ENCODE assay signal across 15 cellular contexts in genomic region chr6:24897186-24897585, GRCh38. TPM values are rescaled to one million over a fixed set of nuclear protein-coding genes. Genes with fewer than 3 reads are reported as not detected.
DNase-seq lines count a peak whose midpoint lies in the region; ATAC-seq and TF ChIP-seq lines count a peak whose summit lies in the region.
"Had no signal": no experiment of that assay in that cellular context is flagged by ENCODE, and none has a peak within 500 bp of the region (broad histone marks: within the 10 kb centered on the region; RNA-seq: fewer than 3 reads in every experiment).

No MANE protein-coding gene starts in this region.

- H3K4me1 Mint-ChIP-seq in activated CD4-positive, alpha-beta T cell treated with anti-CD3 and anti-CD28 coated beads, Interleukin-2, amount 10 ng/mL, durations not matched to agents 24 days and 14 days: peaks cover 64% of the 10 kb centered on the region
- H3K4me1 Mint-ChIP-seq in activated naive CD8-positive, alpha-beta T cell treated with anti-CD3 and anti-CD28 coated beads, Interleukin-2, amount 10 ng/mL, durations not matched to agents 7 days and 5 days: peaks cover 73% of the 10 kb centered on the region
- peaks cover 41% of the 10 kb centered on the region for H3K4me1 Mint-ChIP-seq in nephron

- intact Hi-C loops in activated CD4-positive, alpha-beta T cell treated with anti-CD3 and anti-CD28 coated beads, Interleukin-2, amount 10 ng/mL, durations not matched to agents 24 days and 14 days (cut with micrococcal nuclease): no loop called here
- intact Hi-C loops in head of caudate nucleus (cut with DNase I): no loop called here

- H3K36me3 Mint-ChIP-seq in activated CD4-positive, alpha-beta T cell treated with anti-CD3 and anti-CD28 coated beads, Interleukin-2, amount 10 ng/mL, durations not matched to agents 24 days and 14 days (ENCODE audit: low read depth): peaks cover 62% of the 10 kb centered on the region
- H3K36me3 Mint-ChIP-seq in activated naive CD8-positive, alpha-beta T cell treated with anti-CD3 and anti-CD28 coated beads, Interleukin-2, amount 10 ng/mL, durations not matched to agents 7 days and 5 days: peaks cover 33% of the 10 kb centered on the region
- H3K36me3 Mint-ChIP-seq in nephron (ENCODE audit: low read depth): no peaks in the 10 kb centered on the region

- H3K4me3 Mint-ChIP-seq in activated CD4-positive, alpha-beta T cell treated with anti-CD3 and anti-CD28 coated beads, Interleukin-2, amount 10 ng/mL, durations not matched to agents 24 days and 14 days: no peak overlapping the region
- no peak overlapping the region for H3K4me3 Mint-ChIP-seq in activated naive CD8-positive, alpha-beta T cell treated with anti-CD3 and anti-CD28 coated beads, Interleukin-2, amount 10 ng/mL, durations not matched to agents 7 days and 5 days
- no peak overlapping the region for H3K4me3 Mint-ChIP-seq in nephron
- H3K4me3 Mint-ChIP-seq: activated naive CD4-positive, alpha-beta T cell treated with anti-CD3 and anti-CD28 coated beads, Interleukin-2, amount 10 ng/mL, durations not matched to agents 7 days and 5 days; GM23338 had no signal

- peak overlapping the region; percentile 3 for H3K27ac Mint-ChIP-seq in activated CD4-positive, alpha-beta T cell treated with anti-CD3 and anti-CD28 coated beads, Interleukin-2, amount 10 ng/mL, durations not matched to agents 24 days and 14 days
- H3K27ac Mint-ChIP-seq in activated naive CD8-positive, alpha-beta T cell treated with anti-CD3 and anti-CD28 coated beads, Interleukin-2, amount 10 ng/mL, durations not matched to agents 7 days and 5 days: peak overlapping the region; percentile 40
- H3K27ac Mint-ChIP-seq in nephron: peak overlapping the region; percentile 9 to 40 (median 36)
- H3K27ac Mint-ChIP-seq: activated naive CD4-positive, alpha-beta T cell treated with anti-CD3 and anti-CD28 coated beads, Interleukin-2, amount 10 ng/mL, durations not matched to agents 7 days and 5 days; GM23338 had no signal

- H3K9me3 Mint-ChIP-seq in activated CD4-positive, alpha-beta T cell treated with anti-CD3 and anti-CD28 coated beads, Interleukin-2, amount 10 ng/mL, durations not matched to agents 24 days and 14 days: no peaks in the 10 kb centered on the region
- no peaks in the 10 kb centered on the region for H3K9me3 Mint-ChIP-seq in activated naive CD8-positive, alpha-beta T cell treated with anti-CD3 and anti-CD28 coated beads, Interleukin-2, amount 10 ng/mL, durations not matched to agents 7 days and 5 days
- no peaks in the 10 kb centered on the region for H3K9me3 Mint-ChIP-seq in nephron
- H3K9me3 Mint-ChIP-seq: activated naive CD4-positive, alpha-beta T cell treated with anti-CD3 and anti-CD28 coated beads, Interleukin-2, amount 10 ng/mL, durations not matched to agents 7 days and 5 days; GM23338 had no signal

- DNase-seq in activated CD4-positive, alpha-beta T cell treated with anti-CD3 and anti-CD28 coated beads, Interleukin-2, amount 10 ng/mL, durations not matched to agents 24 days and 14 days: no peak
- DNase-seq in activated CD4-positive, alpha-beta T cell treated with anti-CD3 and anti-CD28 coated beads, Interleukin-2, amount 50 U/mL, for 48 hours: no peak
- DNase-seq in NCI-H1694 treated with DMSO at 0.1 percent for 48 hours (lab: John Stamatoyannopoulos, UW) (peak; percentile 48), head of caudate nucleus (no peak)
- DNase-seq in activated naive CD8-positive, alpha-beta T cell treated with anti-CD3 and anti-CD28 coated beads, Interleukin-2, amount 10 ng/mL, durations not matched to agents 7 days and 5 days: no peak
- DNase-seq: activated CD4-positive, alpha-beta T cell treated with anti-CD3 and anti-CD28 coated beads for 48 hours; activated naive CD4-positive, alpha-beta T cell treated with anti-CD3 and anti-CD28 coated beads, Interleukin-2, amount 10 ng/mL, durations not matched to agents 7 days and 5 days; esophagus squamous epithelium; GF-D8; IMR-90; NCI-H1417 treated with DMSO at 0.1 percent for 48 hours had no signal

- no peak for TF ChIP-seq CTCF in nephron (IDR thresholded peaks at IDR 0.05; ENCODE audit: unreplicated experiment in 3 of 3)

- ATAC-seq in activated naive CD8-positive, alpha-beta T cell treated with anti-CD3 and anti-CD28 coated beads, Interleukin-2, amount 10 ng/mL, durations not matched to agents 7 days and 5 days (ENCODE audit: low read depth): no peak
- ATAC-seq in HG02840 (IDR thresholded peaks at IDR 0.05; ENCODE audit: low FRiP score, unreplicated experiment) (no peak), HG03135 (IDR thresholded peaks at IDR 0.05; ENCODE audit: unreplicated experiment) (no peak)
- ATAC-seq: GM23338 had no signal

- POLR2A ChIA-PET in activated naive CD8-positive, alpha-beta T cell treated with anti-CD3 and anti-CD28 coated beads, Interleukin-2, amount 10 ng/mL, durations not matched to agents 7 days and 5 days (lab: Charles Lee): no interaction called here

- H3K27me3 Mint-ChIP-seq in activated CD4-positive, alpha-beta T cell treated with anti-CD3 and anti-CD28 coated beads, Interleukin-2, amount 10 ng/mL, durations not matched to agents 24 days and 14 days: no peaks in the 10 kb centered on the region
- no peaks in the 10 kb centered on the region for H3K27me3 Mint-ChIP-seq in activated naive CD8-positive, alpha-beta T cell treated with anti-CD3 and anti-CD28 coated beads, Interleukin-2, amount 10 ng/mL, durations not matched to agents 7 days and 5 days
- peaks cover 4% of the 10 kb centered on the region for H3K27me3 Mint-ChIP-seq in nephron (ENCODE audit: low read depth)
- H3K27me3 Mint-ChIP-seq: activated naive CD4-positive, alpha-beta T cell treated with anti-CD3 and anti-CD28 coated beads, Interleukin-2, amount 10 ng/mL, durations not matched to agents 7 days and 5 days had no signal

RNA-seq across cellular contexts. Expression of gene RIPOR2, which starts 38.6 kb away (rescaled TPM):
- total RNA-seq in activated CD4-positive, alpha-beta T cell treated with anti-CD3 and anti-CD28 coated beads, Interleukin-2, amount 10 ng/mL, durations not matched to agents 24 days and 14 days: 25.3 and 26.5 TPM in 2 replicates
- 100 to 1,000 TPM; 181 to 195 TPM for total RNA-seq in activated naive CD8-positive, alpha-beta T cell treated with anti-CD3 and anti-CD28 coated beads, Interleukin-2, amount 10 ng/mL, durations not matched to agents 7 days and 5 days
